ENCODE assay signal across 8 cellular contexts in genomic region chr2:152716805-152717241, GRCh38. TPM values are rescaled to one million over a fixed set of nuclear protein-coding genes. Genes with fewer than 3 reads are reported as not detected.
A peak's percentile ranks its signal among the peaks of the same experiment; 100 is the strongest.
DNase-seq lines count a peak whose midpoint lies in the region; ATAC-seq and TF ChIP-seq lines count a peak whose summit lies in the region.

No MANE protein-coding gene starts in this region.

- H3K9me3 Mint-ChIP-seq in chondrocyte (ENCODE audit: low read depth), result no peaks in the 10 kb centered on the region

- peaks cover 32% of the 10 kb centered on the region for H3K4me1 ChIP-seq in mononuclear cell (ENCODE audit: insufficient read depth, low read length)
- H3K4me1 ChIP-seq in testis, result peaks cover 26% of the 10 kb centered on the region

- H3K9me3 ChIP-seq in mononuclear cell (ENCODE audit: low read depth, low read length) (no peaks in the 10 kb centered on the region), testis (no peaks in the 10 kb centered on the region)

- TF ChIP-seq CTCF in chondrocyte (IDR thresholded peaks at IDR 0.05) (no peak), testis (IDR thresholded peaks at IDR 0.05) (no peak)

- peaks cover 6% of the 10 kb centered on the region for H3K36me3 Mint-ChIP-seq in chondrocyte (ENCODE audit: low read depth)

- peak; percentile 0 for ATAC-seq in HG03378 (IDR thresholded peaks at IDR 0.05; ENCODE audit: unreplicated experiment)
- no peak for ATAC-seq in GM19467 (IDR thresholded peaks at IDR 0.05; ENCODE audit: unreplicated experiment)

- peak overlapping the region; percentile 98 to 99 for H3K27ac ChIP-seq in testis

- DNase-seq in DMS79 treated with DMSO at 0.1 percent for 48 hours (lab: John Stamatoyannopoulos, UW) (peak; percentile 59), DMS79 (lab: John Stamatoyannopoulos, UW) (no peak), SKM-1 treated with dmso at 0.1 percent for 144 hours (lab: John Stamatoyannopoulos, UW; ENCODE audit: unreplicated experiment) (peak; percentile 64), chondrocyte (ENCODE audit: low spot score) (no peak), testis (peak; percentile 63)

- H3K4me3 ChIP-seq in mononuclear cell (ENCODE audit: low read length) (peak overlapping the region; percentile 95), testis (peak overlapping the region; percentile 83 to 96)

- WGBS in testis, 2 donors, result 0% methylated on average over 15 of the region's 15 CpGs

- no peaks in the 10 kb centered on the region for H3K36me3 ChIP-seq in testis (ENCODE audit: low read depth, missing control alignments)

- peaks cover 53% of the 10 kb centered on the region for H3K4me1 Mint-ChIP-seq in chondrocyte (ENCODE audit: low read depth)

- peak overlapping the region; percentile 100 for H3K4me3 Mint-ChIP-seq in chondrocyte (ENCODE audit: unreplicated experiment)

- H3K27me3 Mint-ChIP-seq in chondrocyte (ENCODE audit: low read depth), result no peaks in the 10 kb centered on the region

- peak overlapping the region; percentile 98 for H3K27ac Mint-ChIP-seq in chondrocyte (ENCODE audit: unreplicated experiment)

- intact Hi-C loops in testis (cut with DNase I; ENCODE audit: low total_unique reads), result no loop called here

- H3K27me3 ChIP-seq in mononuclear cell (ENCODE audit: insufficient read depth, low read length) (no peaks in the 10 kb centered on the region), testis (no peaks in the 10 kb centered on the region)

- no peak for TF ChIP-seq POLR2A in testis (IDR thresholded peaks at IDR 0.05)

RNA-seq across cellular contexts. Expression of gene PRPF40A, which starts 0.4 kb away (rescaled TPM):
- total RNA-seq in chondrocyte (62.5 to 69.7 TPM (median 67.6 TPM) in 3 replicates), mononuclear cell (230 TPM), testis (100 to 1,000 TPM; 107 to 116 TPM)
- 33.1 TPM for polyA plus RNA-seq in testis (ENCODE audit: insufficient read depth, low read depth, low replicate concordance)

RNA-seq across cellular contexts. Expression of gene ARL6IP6, which starts 1.6 kb away (rescaled TPM):
- 16.0 to 19.3 TPM (median 17.6 TPM) in 3 replicates for total RNA-seq in chondrocyte
- total RNA-seq in mononuclear cell, result 19.4 TPM
- total RNA-seq in testis, result 10 to 100 TPM; 42.0 TPM
- 27.8 TPM for polyA plus RNA-seq in testis (ENCODE audit: insufficient read depth, low read depth, low replicate concordance)

Comparison
In these comparisons a context has a peak if more than half of its experiments do, and no peak if none do; other contexts are left out.
1. DNase-seq: peak in DMS79 treated with DMSO at 0.1 percent for 48 hours (single experiment), SKM-1 treated with dmso at 0.1 percent for 144 hours (single experiment) and testis (single experiment); none in DMS79 (single experiment) and chondrocyte (single experiment).